ENCODE assay signal across 1 cellular context in the genomic region with DNA sequence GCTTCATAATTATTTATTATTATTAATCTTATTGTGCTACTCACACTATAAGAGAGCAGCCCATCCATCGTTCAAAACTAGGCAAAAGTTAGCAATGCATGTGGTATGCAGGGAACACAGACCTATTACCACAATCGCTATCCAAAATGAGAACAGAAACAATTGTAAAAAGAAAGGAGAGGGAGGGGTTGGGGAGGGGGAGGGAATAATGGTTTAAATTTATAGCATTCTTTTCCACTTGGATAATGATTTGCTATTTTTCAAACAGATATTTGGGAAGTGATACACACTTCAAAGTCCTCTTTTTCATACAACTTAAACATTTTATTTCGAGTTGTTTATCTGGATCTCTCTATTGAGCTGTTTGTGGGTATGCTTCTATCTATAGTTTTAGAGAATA.
TF ChIP-seq lines count a peak whose summit lies in the region.

No MANE protein-coding gene starts in this region.

TF ChIP-seq in IMR-90, 13 proteins besides CTCF, POLR2A, EP300 and RAD21 (continued from another document):
- no peak for TF ChIP-seq CEBPB (IDR thresholded peaks at IDR 0.05; ENCODE audit: low read depth, low read length)
- no peak for TF ChIP-seq RCOR1 (IDR thresholded peaks at IDR 0.05; ENCODE audit: insufficient replicate concordance, low read length)
